Comparison of ENCODE assay signal across 1 cellular context in the genomic region with DNA sequence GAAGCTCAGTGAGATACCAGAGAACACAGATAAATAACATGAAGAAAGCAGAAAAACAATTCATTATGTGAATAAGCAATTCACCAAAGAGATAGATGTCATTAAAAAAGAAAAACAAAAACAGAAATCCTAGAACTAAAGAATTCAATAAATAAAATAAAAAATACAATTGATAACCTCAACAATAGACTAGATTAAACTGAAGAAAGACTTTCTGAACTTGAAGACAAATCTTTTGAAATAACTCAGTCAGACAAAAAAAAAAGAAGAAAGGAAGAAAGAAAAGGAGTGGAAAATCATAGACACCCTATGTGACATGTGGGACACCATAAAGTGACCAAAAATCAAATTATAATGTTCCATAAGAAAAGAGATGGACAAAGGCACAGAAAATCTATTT.
TF ChIP-seq lines count a peak whose summit lies in the region.

No MANE protein-coding gene starts in this region.

TF ChIP-seq in K562, 482 proteins besides CTCF, POLR2A, EP300 and RAD21 (continued from another document):
- TF ChIP-seq, protein P1, sequence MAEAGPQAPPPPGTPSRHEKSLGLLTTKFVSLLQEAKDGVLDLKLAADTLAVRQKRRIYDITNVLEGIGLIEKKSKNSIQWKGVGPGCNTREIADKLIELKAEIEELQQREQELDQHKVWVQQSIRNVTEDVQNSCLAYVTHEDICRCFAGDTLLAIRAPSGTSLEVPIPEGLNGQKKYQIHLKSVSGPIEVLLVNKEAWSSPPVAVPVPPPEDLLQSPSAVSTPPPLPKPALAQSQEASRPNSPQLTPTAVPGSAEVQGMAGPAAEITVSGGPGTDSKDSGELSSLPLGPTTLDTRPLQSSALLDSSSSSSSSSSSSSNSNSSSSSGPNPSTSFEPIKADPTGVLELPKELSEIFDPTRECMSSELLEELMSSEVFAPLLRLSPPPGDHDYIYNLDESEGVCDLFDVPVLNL (CRISPR knock-in tag; IDR thresholded peaks at IDR 0.05; ENCODE audit: low read depth): no peak
- TF ChIP-seq EGR1 (conservative IDR thresholded peaks at IDR 0.05): no peak
- TF ChIP-seq MCM5 (IDR thresholded peaks at IDR 0.05; ENCODE audit: low read depth): no peak
- TF ChIP-seq BRD9 (IDR thresholded peaks at IDR 0.05; ENCODE audit: low read depth, partially characterized antibody): no peak
- TF ChIP-seq ZEB2 (IDR thresholded peaks at IDR 0.05): peak; percentile 49
- TF ChIP-seq, protein P2, sequence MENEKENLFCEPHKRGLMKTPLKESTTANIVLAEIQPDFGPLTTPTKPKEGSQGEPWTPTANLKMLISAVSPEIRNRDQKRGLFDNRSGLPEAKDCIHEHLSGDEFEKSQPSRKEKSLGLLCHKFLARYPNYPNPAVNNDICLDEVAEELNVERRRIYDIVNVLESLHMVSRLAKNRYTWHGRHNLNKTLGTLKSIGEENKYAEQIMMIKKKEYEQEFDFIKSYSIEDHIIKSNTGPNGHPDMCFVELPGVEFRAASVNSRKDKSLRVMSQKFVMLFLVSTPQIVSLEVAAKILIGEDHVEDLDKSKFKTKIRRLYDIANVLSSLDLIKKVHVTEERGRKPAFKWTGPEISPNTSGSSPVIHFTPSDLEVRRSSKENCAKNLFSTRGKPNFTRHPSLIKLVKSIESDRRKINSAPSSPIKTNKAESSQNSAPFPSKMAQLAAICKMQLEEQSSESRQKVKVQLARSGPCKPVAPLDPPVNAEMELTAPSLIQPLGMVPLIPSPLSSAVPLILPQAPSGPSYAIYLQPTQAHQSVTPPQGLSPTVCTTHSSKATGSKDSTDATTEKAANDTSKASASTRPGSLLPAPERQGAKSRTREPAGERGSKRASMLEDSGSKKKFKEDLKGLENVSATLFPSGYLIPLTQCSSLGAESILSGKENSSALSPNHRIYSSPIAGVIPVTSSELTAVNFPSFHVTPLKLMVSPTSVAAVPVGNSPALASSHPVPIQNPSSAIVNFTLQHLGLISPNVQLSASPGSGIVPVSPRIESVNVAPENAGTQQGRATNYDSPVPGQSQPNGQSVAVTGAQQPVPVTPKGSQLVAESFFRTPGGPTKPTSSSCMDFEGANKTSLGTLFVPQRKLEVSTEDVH (IDR thresholded peaks at IDR 0.05; ENCODE audit: low read depth, partially characterized antibody): no peak
- no peak for TF ChIP-seq JUND (IDR thresholded peaks at IDR 0.05; ENCODE audit: borderline replicate concordance, low read depth, low read length)
- no peak for TF ChIP-seq JUND (tag; IDR thresholded peaks at IDR 0.05; ENCODE audit: borderline replicate concordance, low read depth, low read length)
- no peak for TF ChIP-seq PRPF4 (IDR thresholded peaks at IDR 0.05; ENCODE audit: insufficient read depth, low read depth, low read length, poor library complexity, severe bottlenecking)
- TF ChIP-seq, protein P3, sequence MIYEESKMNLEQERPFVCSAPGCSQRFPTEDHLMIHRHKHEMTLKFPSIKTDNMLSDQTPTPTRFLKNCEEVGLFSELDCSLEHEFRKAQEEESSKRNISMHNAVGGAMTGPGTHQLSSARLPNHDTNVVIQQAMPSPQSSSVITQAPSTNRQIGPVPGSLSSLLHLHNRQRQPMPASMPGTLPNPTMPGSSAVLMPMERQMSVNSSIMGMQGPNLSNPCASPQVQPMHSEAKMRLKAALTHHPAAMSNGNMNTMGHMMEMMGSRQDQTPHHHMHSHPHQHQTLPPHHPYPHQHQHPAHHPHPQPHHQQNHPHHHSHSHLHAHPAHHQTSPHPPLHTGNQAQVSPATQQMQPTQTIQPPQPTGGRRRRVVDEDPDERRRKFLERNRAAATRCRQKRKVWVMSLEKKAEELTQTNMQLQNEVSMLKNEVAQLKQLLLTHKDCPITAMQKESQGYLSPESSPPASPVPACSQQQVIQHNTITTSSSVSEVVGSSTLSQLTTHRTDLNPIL (CRISPR knock-in tag; IDR thresholded peaks at IDR 0.05): no peak
- TF ChIP-seq RBM14 (IDR thresholded peaks at IDR 0.05; ENCODE audit: borderline replicate concordance, insufficient read depth, low read depth, low read length): no peak
- TF ChIP-seq HLTF (IDR thresholded peaks at IDR 0.05): 0 out of 2 replicates have a peak, but pooled peaks have one; percentile 26
- peak in 1 of 2 experiments; percentile 24; a peak in 1 of 4 replicates for TF ChIP-seq TRIM24 (IDR thresholded peaks at IDR 0.05)
- no peak for TF ChIP-seq ZNF445 (CRISPR knock-in tag; IDR thresholded peaks at IDR 0.05; ENCODE audit: low read depth)
- no peak for TF ChIP-seq SAFB2 (IDR thresholded peaks at IDR 0.05; ENCODE audit: borderline replicate concordance, low read depth, low read length, severe bottlenecking)
- TF ChIP-seq HMG20B (CRISPR knock-in tag; IDR thresholded peaks at IDR 0.05): no peak
- TF ChIP-seq, protein P4, sequence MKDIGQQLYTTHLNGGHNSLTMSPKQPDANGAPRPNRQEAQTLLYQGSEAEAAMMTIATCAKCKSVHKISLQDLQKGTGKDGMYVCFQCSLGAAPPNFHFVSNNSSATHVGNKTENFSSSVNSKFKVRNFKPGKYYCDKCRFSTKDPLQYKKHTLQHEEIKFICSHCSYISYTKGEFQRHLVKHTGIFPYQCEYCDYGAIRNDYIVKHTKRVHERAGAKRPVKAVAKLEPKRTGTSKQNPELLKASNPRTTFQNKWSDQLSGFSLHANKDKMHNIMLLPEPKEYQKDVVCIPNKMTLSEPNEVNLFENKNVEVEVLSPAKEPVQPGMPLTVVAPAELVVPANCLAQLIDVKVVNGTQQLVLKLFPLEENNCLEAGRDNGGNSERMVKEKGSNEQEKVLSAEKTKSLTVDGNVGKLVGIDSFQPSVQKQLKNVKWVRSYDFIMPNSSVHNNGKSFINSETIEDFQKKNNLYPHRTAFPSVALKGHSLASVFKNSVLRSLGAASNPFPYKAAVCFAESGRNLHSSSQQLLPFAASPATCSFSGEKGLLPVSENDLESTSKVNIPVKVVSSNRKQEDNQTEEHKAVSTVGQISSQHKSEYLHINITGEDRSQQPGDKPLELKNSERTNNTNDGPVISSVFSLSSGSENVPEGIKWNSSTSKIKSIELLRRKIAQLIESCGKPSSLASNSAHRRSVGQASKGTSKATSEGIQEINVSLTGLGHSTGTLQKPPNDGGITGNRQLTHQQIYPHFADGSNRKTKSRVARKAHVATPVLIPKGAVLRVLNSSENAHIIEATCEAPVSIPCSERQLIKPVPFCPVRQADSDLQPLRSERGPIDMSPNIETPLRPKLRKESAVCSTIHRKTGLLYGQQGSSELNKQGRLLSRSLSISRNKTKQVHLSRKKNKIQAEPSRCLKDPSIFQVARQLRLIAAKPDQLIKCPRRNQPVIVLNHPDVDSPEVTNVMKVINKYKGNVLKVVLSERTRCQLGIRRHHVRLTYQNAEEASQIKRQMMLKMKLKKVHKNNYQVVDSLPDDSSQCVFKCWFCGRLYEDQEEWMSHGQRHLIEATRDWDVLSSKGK (CRISPR knock-in tag; IDR thresholded peaks at IDR 0.05): no peak
